14 cellular contexts compared by ENCODE assay signal in the genomic region with DNA sequence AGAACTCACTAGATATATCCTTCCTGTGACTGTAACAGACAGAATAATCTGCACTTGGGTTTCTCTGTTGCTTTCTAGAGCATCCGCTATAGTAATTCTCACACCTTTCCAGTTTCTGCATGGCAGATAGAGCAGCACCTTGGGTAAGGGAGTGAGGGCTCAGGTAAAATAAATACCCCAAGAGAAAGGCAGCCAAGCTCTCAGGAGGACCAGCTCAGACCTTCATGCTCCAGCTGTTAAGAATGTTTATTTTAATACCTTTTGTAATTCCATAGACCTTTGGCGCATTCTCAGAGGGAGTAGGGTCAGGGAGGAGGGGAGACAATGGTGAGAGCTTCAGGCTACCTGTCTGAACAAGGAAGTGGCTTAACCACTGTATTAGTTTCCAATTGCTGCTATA. TPM values are rescaled to one million over a fixed set of nuclear protein-coding genes. Genes with fewer than 3 reads are reported as not detected.
DNase-seq lines count a peak whose midpoint lies in the region; ATAC-seq and TF ChIP-seq lines count a peak whose summit lies in the region.
"Had no signal": no experiment of that assay in that cellular context is flagged by ENCODE, and none has a peak within 500 bp of the region (broad histone marks: within the 10 kb centered on the region; RNA-seq: fewer than 3 reads in every experiment).

No MANE protein-coding gene starts in this region.

- H3K4me1 ChIP-seq in GM23248 (ENCODE audit: insufficient read depth): no peaks in the 10 kb centered on the region
- H3K4me1 ChIP-seq: BLaER1, Caco-2 had no signal

- H3K27ac ChIP-seq in GM23248: no peak overlapping the region
- H3K27ac ChIP-seq: BLaER1 had no signal

- no peak overlapping the region for H2AFZ ChIP-seq in GM23248

- POLR2A ChIA-PET in WTC11 (lab: Charles Lee): no interaction called here

- no peak overlapping the region for H3K27ac Mint-ChIP-seq in WTC11
- H3K27ac Mint-ChIP-seq: CD8-positive, alpha-beta memory T cell had no signal

- no peak overlapping the region for H3K4me3 Mint-ChIP-seq in WTC11
- H3K4me3 Mint-ChIP-seq: CD8-positive, alpha-beta memory T cell had no signal

- ATAC-seq in WTC11 (peak; percentile 23), HG02642 (IDR thresholded peaks at IDR 0.05; ENCODE audit: poor library complexity, unreplicated experiment) (no peak)

- H4K20me1 ChIP-seq in GM23248 (ENCODE audit: insufficient read depth): no peaks in the 10 kb centered on the region
- H4K20me1 ChIP-seq: BLaER1 had no signal

- H3K4me1 Mint-ChIP-seq in WTC11: peaks cover 30% of the 10 kb centered on the region
- H3K4me1 Mint-ChIP-seq: CD8-positive, alpha-beta memory T cell had no signal

- TF ChIP-seq EP300 in Ishikawa (IDR thresholded peaks at IDR 0.05; ENCODE audit: borderline replicate concordance): peak; percentile 29; the same call in 1 of the 2 replicates

- H3K4me3 ChIP-seq in GM23248: no peak overlapping the region
- H3K4me3 ChIP-seq: BLaER1 had no signal

- in situ Hi-C loops in GM23248 (cut with MboI): no loop called here

- no peaks in the 10 kb centered on the region for H3K9me3 ChIP-seq in GM23248 (ENCODE audit: low read depth)
- H3K9me3 ChIP-seq: Caco-2 had no signal

- H3K36me3 Mint-ChIP-seq in WTC11: no peaks in the 10 kb centered on the region
- H3K36me3 Mint-ChIP-seq: CD8-positive, alpha-beta memory T cell had no signal

- H3K9me2 ChIP-seq in GM23248 (ENCODE audit: insufficient read depth): no peaks in the 10 kb centered on the region

- 93 to 98% methylated on average over 2 of the region's 2 CpGs for WGBS in GM23248 (ENCODE audit: low coverage in 1 of 2, low lambda C conversion rate in 2 of 2, missing lambda C conversion rate in 2 of 2), 2 experiments

- H3K27me3 ChIP-seq in GM23248 (replicated peaks; ENCODE audit: insufficient read depth): no peaks in the 10 kb centered on the region
- H3K27me3 ChIP-seq: BLaER1 had no signal

- peak; percentile 29 for DNase-seq in DMS53 (lab: John Stamatoyannopoulos, UW)
- no peak for DNase-seq in DMS53 treated with DMSO at 0.1 percent for 48 hours (lab: John Stamatoyannopoulos, UW; ENCODE audit: unreplicated experiment)
- DNase-seq in WTC11 (ENCODE audit: low spot score): no peak
- peak; percentile 29 for DNase-seq in renal cortical epithelial cell (ENCODE audit: low read depth)
- DNase-seq in GM23248: no peak
- DNase-seq: 8988T; AML-193; Caco-2; CD8-positive, alpha-beta memory T cell; GF-D8; H7 had no signal

- no peak overlapping the region for H3K4me2 ChIP-seq in GM23248 (ENCODE audit: unreplicated experiment)
- H3K4me2 ChIP-seq: BLaER1 had no signal

- H3K79me2 ChIP-seq in GM23248 (ENCODE audit: insufficient read depth): no peaks in the 10 kb centered on the region

- no peak for TF ChIP-seq CTCF in WTC11 (IDR thresholded peaks at IDR 0.05)

- no peaks in the 10 kb centered on the region for H3K36me3 ChIP-seq in GM23248 (ENCODE audit: low read depth)
- H3K36me3 ChIP-seq: BLaER1 had no signal

- CTCF ChIA-PET in WTC11 (lab: Charles Lee): no interaction called here

- peaks cover 6% of the 10 kb centered on the region; the same call in 1 of the 2 replicates for H3K9me3 Mint-ChIP-seq in WTC11

- H3K9ac ChIP-seq in GM23248: no peak overlapping the region
- H3K9ac ChIP-seq: BLaER1 had no signal

- peaks cover 2% of the 10 kb centered on the region; the same call in 1 of the 2 replicates for H3K27me3 Mint-ChIP-seq in WTC11 (ENCODE audit: low read depth)

- no peaks in the 10 kb centered on the region for H3F3A ChIP-seq in GM23248 (ENCODE audit: insufficient read depth)

- TF ChIP-seq RAD21 in Ishikawa (IDR thresholded peaks at IDR 0.05; ENCODE audit: low read depth): no peak

TF ChIP-seq in Ishikawa, 13 proteins besides CTCF, POLR2A, EP300 and RAD21:
- TF ChIP-seq TCF12 (IDR thresholded peaks at IDR 0.05; ENCODE audit: low read depth) (0 out of 2 replicates have a peak, but pooled peaks have one; percentile 42), TEAD4 (IDR thresholded peaks at IDR 0.05) (0 out of 2 replicates have a peak, but pooled peaks have one; percentile 4), EGR1 (IDR thresholded peaks at IDR 0.05) (no peak), YY1 (IDR thresholded peaks at IDR 0.05; ENCODE audit: low read depth) (no peak), TAF1 (IDR thresholded peaks at IDR 0.05; ENCODE audit: low read depth) (no peak)
- TF ChIP-seq, protein P1, sequence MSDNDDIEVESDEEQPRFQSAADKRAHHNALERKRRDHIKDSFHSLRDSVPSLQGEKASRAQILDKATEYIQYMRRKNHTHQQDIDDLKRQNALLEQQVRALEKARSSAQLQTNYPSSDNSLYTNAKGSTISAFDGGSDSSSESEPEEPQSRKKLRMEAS (IDR thresholded peaks at IDR 0.05): no peak

TF ChIP-seq in WTC11, 78 proteins besides CTCF, POLR2A, EP300 and RAD21:
- no peak for TF ChIP-seq TEAD1 (CRISPR knock-in tag; IDR thresholded peaks at IDR 0.05)
- TF ChIP-seq ZNF138 (CRISPR knock-in tag; conservative IDR thresholded peaks at IDR 0.05): no peak
- no peak for TF ChIP-seq GTF2I (CRISPR knock-in tag; conservative IDR thresholded peaks at IDR 0.05)
- TF ChIP-seq, protein P2, sequence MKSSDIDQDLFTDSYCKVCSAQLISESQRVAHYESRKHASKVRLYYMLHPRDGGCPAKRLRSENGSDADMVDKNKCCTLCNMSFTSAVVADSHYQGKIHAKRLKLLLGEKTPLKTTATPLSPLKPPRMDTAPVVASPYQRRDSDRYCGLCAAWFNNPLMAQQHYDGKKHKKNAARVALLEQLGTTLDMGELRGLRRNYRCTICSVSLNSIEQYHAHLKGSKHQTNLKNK (CRISPR knock-in tag; IDR thresholded peaks at IDR 0.05): no peak
- TF ChIP-seq, protein P3, sequence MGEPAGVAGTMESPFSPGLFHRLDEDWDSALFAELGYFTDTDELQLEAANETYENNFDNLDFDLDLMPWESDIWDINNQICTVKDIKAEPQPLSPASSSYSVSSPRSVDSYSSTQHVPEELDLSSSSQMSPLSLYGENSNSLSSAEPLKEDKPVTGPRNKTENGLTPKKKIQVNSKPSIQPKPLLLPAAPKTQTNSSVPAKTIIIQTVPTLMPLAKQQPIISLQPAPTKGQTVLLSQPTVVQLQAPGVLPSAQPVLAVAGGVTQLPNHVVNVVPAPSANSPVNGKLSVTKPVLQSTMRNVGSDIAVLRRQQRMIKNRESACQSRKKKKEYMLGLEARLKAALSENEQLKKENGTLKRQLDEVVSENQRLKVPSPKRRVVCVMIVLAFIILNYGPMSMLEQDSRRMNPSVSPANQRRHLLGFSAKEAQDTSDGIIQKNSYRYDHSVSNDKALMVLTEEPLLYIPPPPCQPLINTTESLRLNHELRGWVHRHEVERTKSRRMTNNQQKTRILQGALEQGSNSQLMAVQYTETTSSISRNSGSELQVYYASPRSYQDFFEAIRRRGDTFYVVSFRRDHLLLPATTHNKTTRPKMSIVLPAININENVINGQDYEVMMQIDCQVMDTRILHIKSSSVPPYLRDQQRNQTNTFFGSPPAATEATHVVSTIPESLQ (CRISPR knock-in tag; IDR thresholded peaks at IDR 0.05): no peak
- no peak for TF ChIP-seq IRF2 (CRISPR knock-in tag; IDR thresholded peaks at IDR 0.05; ENCODE audit: borderline replicate concordance, low read depth)
TF ChIP-seq in WTC11: peak in this region for 0.

RNA-seq across cellular contexts. Expression of a gene that starts 16.2 kb away (rescaled TPM):
- 13.6 to 14.5 TPM (median 14.1 TPM) in 3 replicates for total RNA-seq in WTC11 (2021)
- total RNA-seq in renal cortical epithelial cell: 2.1 and 2.9 TPM in 2 replicates
- 0.32 TPM in 1 of 2 replicates, not detected in the other for total RNA-seq in GM23248 (2014; rRNA removed; shearing (Covaris generic))
- 0.23 TPM in 1 of 2 replicates, not detected in the other for polyA plus RNA-seq in GM23248 (2016; fragmentation: Nextera tagmentation; extraction: Ambion mirVana)
- total RNA-seq: CD8-positive, alpha-beta memory T cell had no signal
- polyA plus RNA-seq: CD8-positive, alpha-beta memory T cell had no signal

Comparison
In these comparisons a context has a peak if more than half of its experiments do, and no peak if none do; other contexts are left out.
1. DNase-seq: peak in DMS53 (single experiment) and renal cortical epithelial cell (single experiment); none in DMS53 treated with DMSO at 0.1 percent for 48 hours (single experiment), WTC11 (single experiment) and GM23248 (single experiment).